16 cellular contexts compared by ENCODE assay signal in the genomic region with DNA sequence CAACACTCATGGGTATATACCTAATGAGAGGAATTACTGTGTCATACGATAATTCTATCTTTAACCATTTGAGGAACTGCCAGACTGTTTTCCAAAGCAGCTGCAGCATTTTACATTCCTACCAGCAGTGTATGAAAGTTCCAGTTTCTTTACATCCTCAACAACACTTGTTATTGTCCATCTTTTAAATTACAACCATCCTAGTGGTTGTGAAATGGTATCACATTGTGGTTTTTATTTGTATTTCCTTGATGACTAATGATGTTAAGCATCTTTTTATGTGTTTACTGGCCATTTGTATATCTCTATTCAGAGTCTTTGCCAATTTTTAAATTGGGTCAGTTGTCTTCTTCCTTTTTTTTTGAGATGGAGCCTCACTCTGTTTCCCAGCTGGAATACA. TPM values are rescaled to one million over a fixed set of nuclear protein-coding genes. Genes with fewer than 3 reads are reported as not detected.
A peak's percentile ranks its signal among the peaks of the same experiment; 100 is the strongest.
DNase-seq lines count a peak whose midpoint lies in the region; ATAC-seq and TF ChIP-seq lines count a peak whose summit lies in the region.
"Had no signal": no experiment of that assay in that cellular context is flagged by ENCODE, and none has a peak within 500 bp of the region (broad histone marks: within the 10 kb centered on the region; RNA-seq: fewer than 3 reads in every experiment).

No MANE protein-coding gene starts in this region.

- H3K36me3 ChIP-seq in brain microvascular endothelial cell (replicated peaks) (no peaks in the 10 kb centered on the region), liver (ENCODE audit: control insufficient read depth in 4 of 4, insufficient read depth in 3 of 4, low read depth in 1 of 4, low read length in 3 of 4) (no peaks in the 10 kb centered on the region), transverse colon (no peaks in the 10 kb centered on the region)
- H3K36me3 ChIP-seq: cardiac muscle cell, HAP-1 had no signal

- no peak for TF ChIP-seq POLR2A in transverse colon (IDR thresholded peaks at IDR 0.05)

- in situ Hi-C loops in brain microvascular endothelial cell (cut with HindIII; ENCODE audit: low pct_ligation_motif_present, low sequenced_read_pairs) = loop anchor here (25.0 kb wide), 1 partner anchor 169 kb away; no protein-coding TSS in a partner anchor
- in situ Hi-C loops in transverse colon (cut with MboI; ENCODE audit: low pct_ligation_motif_present in 1 of 4, low pct_unique_long_range_greater_than_20kb in 1 of 4, low sequenced_read_pairs in 3 of 4) = loop anchor here in 1 of 4 donors (25.0 kb wide), 1 partner anchor 119 kb away; no protein-coding TSS in a partner anchor

- H3K27ac ChIP-seq in brain microvascular endothelial cell = peak overlapping the region; percentile 48
- H3K27ac ChIP-seq in liver (ENCODE audit: low read depth in 1 of 2, low read length in 2 of 2) = peak overlapping the region in 1 of 2 donors; percentile 5
- H3K27ac ChIP-seq in transverse colon = peak overlapping the region in 2 of 4 donors; percentile 0 to 60
- H3K27ac ChIP-seq: cardiac muscle cell had no signal

- H3K4me1 ChIP-seq in liver (ENCODE audit: control insufficient read depth in 4 of 4, insufficient read depth in 4 of 4, low read length in 3 of 4) (peaks cover 2 to 14% (median 12%) of the 10 kb centered on the region in 4 donors), transverse colon (peaks cover 5 to 24% (median 11%) of the 10 kb centered on the region in 4 donors)
- H3K4me1 ChIP-seq: parathyroid adenoma had no signal

- DNase-seq in AG10803 (ENCODE audit: low read depth) = peak; percentile 79
- DNase-seq in HFFc6 = peak; percentile 65
- DNase-seq in brain microvascular endothelial cell = no peak
- no peak for DNase-seq in mesenteric fat pad (ENCODE audit: low spot score)
- no peak for DNase-seq in transverse colon
- DNase-seq in stimulated activated CD4-positive, alpha-beta T cell treated with anti-CD3 and anti-CD28 coated beads, Interleukin-4, amount 100 ng/mL, for 24 hours = no peak
- DNase-seq: activated CD4-positive, CD25-positive, alpha-beta regulatory T cell; left colon; NCI-H345; Right ventricle myocardium superior had no signal

- H3K36me3 Mint-ChIP-seq in HFFc6 (ENCODE audit: low read depth) = peaks cover 10% of the 10 kb centered on the region; the same call in 1 of the 2 replicates

- H3K9me3 Mint-ChIP-seq in HFFc6 = no peaks in the 10 kb centered on the region; the same call in 1 of the 2 replicates

- WGBS in liver = 60% methylated on average over 1 of the region's 1 CpG
- WGBS in transverse colon (ENCODE audit: low coverage in 1 of 2), 2 donors = 71 to 78% methylated on average over 1 of the region's 1 CpG

- H3K9ac ChIP-seq in liver (ENCODE audit: low read depth in 1 of 2, low read length in 2 of 2) = no peak overlapping the region
- H3K9ac ChIP-seq: parathyroid adenoma had no signal

- no peak overlapping the region for H3K4me3 ChIP-seq in AG10803 (ENCODE audit: low read length)
- H3K4me3 ChIP-seq in brain microvascular endothelial cell (ENCODE audit: low read depth, low read length) = no peak overlapping the region
- H3K4me3 ChIP-seq in liver (ENCODE audit: low read depth in 1 of 3, low read length in 3 of 3) = peak overlapping the region in 1 of 3 donors; percentile 9
- H3K4me3 ChIP-seq in transverse colon = peak overlapping the region in 1 of 4 donors; percentile 22
- H3K4me3 ChIP-seq: cardiac muscle cell, HAP-1 had no signal

- intact Hi-C loops in transverse colon (cut with DNase I; ENCODE audit: low total_unique reads) = no loop called here

- H3K27me3 Mint-ChIP-seq in HFFc6 (ENCODE audit: insufficient read depth) = no peaks in the 10 kb centered on the region

- H3K27me3 ChIP-seq in brain microvascular endothelial cell (replicated peaks) (no peaks in the 10 kb centered on the region), liver (ENCODE audit: control insufficient read depth in 4 of 4, insufficient read depth in 4 of 4, low read length in 3 of 4) (no peaks in the 10 kb centered on the region), transverse colon (no peaks in the 10 kb centered on the region)
- H3K27me3 ChIP-seq: cardiac muscle cell had no signal

- TF ChIP-seq CTCF in AG10803 (conservative IDR thresholded peaks at IDR 0.05; ENCODE audit: low read length) = peak; percentile 52
- peak; percentile 75 for TF ChIP-seq CTCF in HFFc6 (IDR thresholded peaks at IDR 0.05)
- TF ChIP-seq CTCF in brain microvascular endothelial cell (IDR thresholded peaks at IDR 0.05; ENCODE audit: low read depth, low read length, missing control alignments) = no peak
- TF ChIP-seq CTCF in liver (IDR thresholded peaks at IDR 0.05; ENCODE audit: low read depth, low read length, missing input control) = peak; percentile 11
- TF ChIP-seq CTCF in transverse colon (IDR thresholded peaks at IDR 0.05) = peak in 1 of 5 experiments; percentile 8

- H3K9me3 ChIP-seq in liver (ENCODE audit: control insufficient read depth in 4 of 4, low read length in 3 of 4) (no peaks in the 10 kb centered on the region), transverse colon (no peaks in the 10 kb centered on the region)
- H3K9me3 ChIP-seq: HAP-1 had no signal

- ATAC-seq in HG03025 (IDR thresholded peaks at IDR 0.05; ENCODE audit: low FRiP score, unreplicated experiment) = no peak
- ATAC-seq: left colon had no signal

- H3K27ac Mint-ChIP-seq in HFFc6 = no peak overlapping the region

- no peak for TF ChIP-seq EP300 in transverse colon (IDR thresholded peaks at IDR 0.05; ENCODE audit: low read depth)

- no peak overlapping the region for H3K4me3 Mint-ChIP-seq in HFFc6

- TF ChIP-seq RAD21 in liver (IDR thresholded peaks at IDR 0.05) = no peak

- H3K4me1 Mint-ChIP-seq in HFFc6 (ENCODE audit: low read depth) = peaks cover 33% of the 10 kb centered on the region

TF ChIP-seq in liver, 16 proteins besides CTCF, POLR2A, EP300 and RAD21:
- no peak for TF ChIP-seq SP1 (IDR thresholded peaks at IDR 0.05)
- TF ChIP-seq, protein P1, sequence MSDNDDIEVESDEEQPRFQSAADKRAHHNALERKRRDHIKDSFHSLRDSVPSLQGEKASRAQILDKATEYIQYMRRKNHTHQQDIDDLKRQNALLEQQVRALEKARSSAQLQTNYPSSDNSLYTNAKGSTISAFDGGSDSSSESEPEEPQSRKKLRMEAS (IDR thresholded peaks at IDR 0.05) = no peak

RNA-seq across cellular contexts. Expression of a gene that starts 4.0 kb away (rescaled TPM):
- total RNA-seq in HFFc6 (2021; fragmentation: NEBNext Ultra II Directional; extraction: Animal tissue kit (Norgen Biotek cat#: 25700)) = 10 to 100 TPM; 10.6 to 35.7 (median 30.2) TPM
- 10 to 100 TPM in 1 of 2 donors, not detected in 1; 15.9 TPM for total RNA-seq in liver
- under 1 TPM; 0.19 to 0.91 TPM for polyA plus RNA-seq in liver
- total RNA-seq in mesenteric fat pad = not detected
- 10 to 100 TPM in 1 of 4 donors, 1 to 10 TPM in 1, under 1 TPM in 1, not detected in 1; 0.64 to 33.0 (median 2.2) TPM for total RNA-seq in transverse colon

RNA-seq across cellular contexts. Expression of a gene that starts 15.9 kb away (rescaled TPM):
- under 1 TPM in 1 of 6 experiments, not detected in 5; 0.07 TPM for total RNA-seq in HFFc6 (2021; fragmentation: NEBNext Ultra II Directional; extraction: Animal tissue kit (Norgen Biotek cat#: 25700))
- total RNA-seq in liver = under 1 TPM in 1 of 2 donors, not detected in 1; 0.05 TPM
- not detected for polyA plus RNA-seq in liver
- total RNA-seq in mesenteric fat pad = not detected
- not detected for total RNA-seq in transverse colon
- total RNA-seq: cardiac muscle cell, Right ventricle myocardium superior had no signal
- polyA plus RNA-seq: cardiac muscle cell had no signal

RNA-seq across cellular contexts. Expression of a gene that starts 47.6 kb away (rescaled TPM):
- total RNA-seq in HFFc6 (2021; fragmentation: NEBNext Ultra II Directional; extraction: Animal tissue kit (Norgen Biotek cat#: 25700)) = not detected
- total RNA-seq in liver = 1 to 10 TPM in 1 of 2 donors, not detected in 1; 1.2 TPM
- not detected for polyA plus RNA-seq in liver
- not detected for total RNA-seq in mesenteric fat pad
- not detected for total RNA-seq in transverse colon
- total RNA-seq: cardiac muscle cell, frontal cortex, left colon, Right ventricle myocardium superior had no signal
- polyA plus RNA-seq: cardiac muscle cell had no signal

Comparison
In these comparisons a context has a peak if more than half of its experiments do, and no peak if none do; other contexts are left out.
1. DNase-seq: peak in AG10803 (single experiment) and HFFc6 (single experiment); none in brain microvascular endothelial cell (single experiment), mesenteric fat pad (single experiment), transverse colon (single experiment) and stimulated activated CD4-positive, alpha-beta T cell treated with anti-CD3 and anti-CD28 coated beads, Interleukin-4, amount 100 ng/mL, for 24 hours (single experiment).